Comparison of ENCODE assay signal across 2 cellular contexts in genomic region chr17:82089723-82090548, GRCh38.
TF ChIP-seq lines count a peak whose summit lies in the region.

No MANE protein-coding gene starts in this region.

TF ChIP-seq in HCT116, 20 proteins besides CTCF, POLR2A, EP300 and RAD21:
- TF ChIP-seq CEBPB (IDR thresholded peaks at IDR 0.05; ENCODE audit: low read depth) = no peak
- TF ChIP-seq, protein P1, sequence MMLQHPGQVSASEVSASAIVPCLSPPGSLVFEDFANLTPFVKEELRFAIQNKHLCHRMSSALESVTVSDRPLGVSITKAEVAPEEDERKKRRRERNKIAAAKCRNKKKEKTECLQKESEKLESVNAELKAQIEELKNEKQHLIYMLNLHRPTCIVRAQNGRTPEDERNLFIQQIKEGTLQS (IDR thresholded peaks at IDR 0.05) = no peak
- no peak for TF ChIP-seq ZFX (IDR thresholded peaks at IDR 0.05)
- no peak for TF ChIP-seq YY1 (IDR thresholded peaks at IDR 0.05; ENCODE audit: extremely low read depth, insufficient replicate concordance, low read depth, low read length)
- TF ChIP-seq ZNF274 (IDR thresholded peaks at IDR 0.05; ENCODE audit: low read depth, low read length) = no peak
- TF ChIP-seq SP1 (IDR thresholded peaks at IDR 0.05; ENCODE audit: low read depth) = no peak
- TF ChIP-seq, protein P2, sequence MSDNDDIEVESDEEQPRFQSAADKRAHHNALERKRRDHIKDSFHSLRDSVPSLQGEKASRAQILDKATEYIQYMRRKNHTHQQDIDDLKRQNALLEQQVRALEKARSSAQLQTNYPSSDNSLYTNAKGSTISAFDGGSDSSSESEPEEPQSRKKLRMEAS (IDR thresholded peaks at IDR 0.05) = no peak
- TF ChIP-seq EGR1 (IDR thresholded peaks at IDR 0.05; ENCODE audit: low read depth) = no peak
- TF ChIP-seq CBX3 (IDR thresholded peaks at IDR 0.05; ENCODE audit: low read depth) = no peak
- TF ChIP-seq, protein P3, sequence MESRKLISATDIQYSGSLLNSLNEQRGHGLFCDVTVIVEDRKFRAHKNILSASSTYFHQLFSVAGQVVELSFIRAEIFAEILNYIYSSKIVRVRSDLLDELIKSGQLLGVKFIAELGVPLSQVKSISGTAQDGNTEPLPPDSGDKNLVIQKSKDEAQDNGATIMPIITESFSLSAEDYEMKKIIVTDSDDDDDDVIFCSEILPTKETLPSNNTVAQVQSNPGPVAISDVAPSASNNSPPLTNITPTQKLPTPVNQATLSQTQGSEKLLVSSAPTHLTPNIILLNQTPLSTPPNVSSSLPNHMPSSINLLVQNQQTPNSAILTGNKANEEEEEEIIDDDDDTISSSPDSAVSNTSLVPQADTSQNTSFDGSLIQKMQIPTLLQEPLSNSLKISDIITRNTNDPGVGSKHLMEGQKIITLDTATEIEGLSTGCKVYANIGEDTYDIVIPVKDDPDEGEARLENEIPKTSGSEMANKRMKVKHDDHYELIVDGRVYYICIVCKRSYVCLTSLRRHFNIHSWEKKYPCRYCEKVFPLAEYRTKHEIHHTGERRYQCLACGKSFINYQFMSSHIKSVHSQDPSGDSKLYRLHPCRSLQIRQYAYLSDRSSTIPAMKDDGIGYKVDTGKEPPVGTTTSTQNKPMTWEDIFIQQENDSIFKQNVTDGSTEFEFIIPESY (IDR thresholded peaks at IDR 0.05; ENCODE audit: extremely low read depth, insufficient replicate concordance, low read length) = no peak
- TF ChIP-seq EZH2phosphoT487 (IDR thresholded peaks at IDR 0.05; ENCODE audit: borderline replicate concordance) = no peak
- no peak for TF ChIP-seq SIN3A (IDR thresholded peaks at IDR 0.05; ENCODE audit: low read depth)
- TF ChIP-seq JUND (IDR thresholded peaks at IDR 0.05) = no peak
- no peak for TF ChIP-seq POLR2AphosphoS5 (IDR thresholded peaks at IDR 0.05; ENCODE audit: low read depth, low read length)
- no peak for TF ChIP-seq ELF1 (IDR thresholded peaks at IDR 0.05; ENCODE audit: borderline replicate concordance, low read depth)
- TF ChIP-seq EZH2 (IDR thresholded peaks at IDR 0.05) = no peak
- no peak for TF ChIP-seq FOSL1 (IDR thresholded peaks at IDR 0.05; ENCODE audit: low read depth)
- TF ChIP-seq TCF7L2 (IDR thresholded peaks at IDR 0.05; ENCODE audit: borderline replicate concordance, extremely low read depth, insufficient read depth, insufficient read length) = no peak

TF ChIP-seq in GM12878, 131 proteins besides CTCF, POLR2A, EP300 and RAD21:
- TF ChIP-seq MXI1 (IDR thresholded peaks at IDR 0.05; ENCODE audit: low read depth, low read length) (no peak), SPI1 (IDR thresholded peaks at IDR 0.05; ENCODE audit: borderline replicate concordance, insufficient read depth, low read depth, low read length) (no peak), CREB1 (IDR thresholded peaks at IDR 0.05; ENCODE audit: low read depth) (no peak), TCF12 (IDR thresholded peaks at IDR 0.05; ENCODE audit: low read depth, low read length) (no peak), NBN (IDR thresholded peaks at IDR 0.05) (no peak), PML (IDR thresholded peaks at IDR 0.05; ENCODE audit: low read length) (no peak), ZBED1 (IDR thresholded peaks at IDR 0.05; ENCODE audit: borderline replicate concordance) (no peak), HCFC1 (IDR thresholded peaks at IDR 0.05; ENCODE audit: low read length) (no peak), FOS (IDR thresholded peaks at IDR 0.05; ENCODE audit: borderline replicate concordance, extremely low read depth, insufficient read length) (no peak), ZNF207 (IDR thresholded peaks at IDR 0.05; ENCODE audit: borderline replicate concordance) (no peak), RB1 (IDR thresholded peaks at IDR 0.05; ENCODE audit: borderline replicate concordance) (no peak), WRNIP1 (IDR thresholded peaks at IDR 0.05; ENCODE audit: borderline replicate concordance, low read depth, low read length) (no peak), BMI1 (IDR thresholded peaks at IDR 0.05; ENCODE audit: borderline replicate concordance) (no peak), REST (IDR thresholded peaks at IDR 0.05; ENCODE audit: low read depth, low read length) (no peak), GATAD2B (conservative IDR thresholded peaks at IDR 0.05; ENCODE audit: low read depth) (no peak), ZNF384 (IDR thresholded peaks at IDR 0.05; ENCODE audit: borderline replicate concordance, low read depth, low read length) (no peak), SRF (IDR thresholded peaks at IDR 0.05; ENCODE audit: low read depth in 2 of 2, low read length in 2 of 2) (no peak), MEF2A (IDR thresholded peaks at IDR 0.05; ENCODE audit: insufficient read depth, low read depth, low read length) (no peak)
